ENCODE assay signal across 8 cellular contexts in genomic region chr12:91778938-91779400, GRCh38.
DNase-seq lines count a peak whose midpoint lies in the region; ATAC-seq, FAIRE-seq and TF ChIP-seq lines count a peak whose summit lies in the region.

No MANE protein-coding gene starts in this region.

- H4K20me1 ChIP-seq in H1 (replicated peaks in 1 of 2; ENCODE audit: control insufficient read depth in 1 of 2, insufficient read depth in 2 of 2, low read length in 2 of 2) = no peaks in the 10 kb centered on the region

- H3K27me3 Mint-ChIP-seq in CD8-positive, alpha-beta T cell (ENCODE audit: low read depth) = no peaks in the 10 kb centered on the region
- H3K27me3 Mint-ChIP-seq in activated CD4-positive, alpha-beta T cell treated with anti-CD3 and anti-CD28 coated beads for 36 hours = no peaks in the 10 kb centered on the region
- H3K27me3 Mint-ChIP-seq in osteocyte (ENCODE audit: unreplicated experiment) (no peaks in the 10 kb centered on the region), endodermal cell (ENCODE audit: insufficient read depth) (no peaks in the 10 kb centered on the region)

- no peak overlapping the region for H3K4ac ChIP-seq in H1 (replicated peaks; ENCODE audit: insufficient read length, low read depth, low read length)

- no peaks in the 10 kb centered on the region for H3K36me3 Mint-ChIP-seq in CD8-positive, alpha-beta T cell
- no peaks in the 10 kb centered on the region for H3K36me3 Mint-ChIP-seq in activated CD4-positive, alpha-beta T cell treated with anti-CD3 and anti-CD28 coated beads for 36 hours (ENCODE audit: low read depth)
- H3K36me3 Mint-ChIP-seq in osteocyte (ENCODE audit: unreplicated experiment) = no peaks in the 10 kb centered on the region
- no peaks in the 10 kb centered on the region for H3K36me3 Mint-ChIP-seq in endodermal cell (ENCODE audit: low read depth)

- no peaks in the 10 kb centered on the region for H3K9me3 Mint-ChIP-seq in CD8-positive, alpha-beta T cell
- H3K9me3 Mint-ChIP-seq in activated CD4-positive, alpha-beta T cell treated with anti-CD3 and anti-CD28 coated beads for 36 hours (ENCODE audit: low read depth) = peaks cover 4% of the 10 kb centered on the region
- no peaks in the 10 kb centered on the region for H3K9me3 Mint-ChIP-seq in osteocyte (ENCODE audit: unreplicated experiment)
- no peaks in the 10 kb centered on the region for H3K9me3 Mint-ChIP-seq in endodermal cell

- no peak overlapping the region for H3K23ac ChIP-seq in H1 (ENCODE audit: insufficient read length)

- no peak overlapping the region for H2BK120ac ChIP-seq in H1 (replicated peaks; ENCODE audit: low read depth, low read length)

- no peak overlapping the region for H2AFZ ChIP-seq in H1 (ENCODE audit: low read length)

- peak overlapping the region; percentile 92 for H3K27ac Mint-ChIP-seq in CD8-positive, alpha-beta T cell
- peak overlapping the region; percentile 81 for H3K27ac Mint-ChIP-seq in activated CD4-positive, alpha-beta T cell treated with anti-CD3 and anti-CD28 coated beads for 36 hours
- H3K27ac Mint-ChIP-seq in osteocyte (ENCODE audit: unreplicated experiment) (peak overlapping the region; percentile 55), endodermal cell (no peak overlapping the region)

- ATAC-seq in CD8-positive, alpha-beta T cell = peak; percentile 85
- ATAC-seq in GM21381 (IDR thresholded peaks at IDR 0.05; ENCODE audit: unreplicated experiment) = peak; percentile 96
- peak; percentile 91 for ATAC-seq in activated CD4-positive, alpha-beta T cell treated with anti-CD3 and anti-CD28 coated beads for 36 hours

- H3K4me2 ChIP-seq in H1 (ENCODE audit: insufficient read depth in 1 of 2, low read depth in 2 of 2, low read length in 2 of 2) = no peak overlapping the region

- WGBS in H1 (ENCODE audit: extremely low coverage in 1 of 2, insufficient coverage in 1 of 2, insufficient read length in 1 of 2, insufficient replicate concordance in 2 of 2, low coverage in 1 of 2, low lambda C conversion rate in 2 of 2, missing lambda C conversion rate in 1 of 2), 2 experiments = 91% methylated on average over 6 of the region's 6 CpGs; no CpG with 5 or more reads in 1 of the 2 experiments
- 82 to 87% methylated on average over 5 to 6 of the region's 6 CpGs for WGBS in endodermal cell (ENCODE audit: insufficient coverage in 1 of 2, insufficient read length in 1 of 2), 2 experiments

- POLR2A ChIA-PET in CD8-positive, alpha-beta T cell (lab: Charles Lee) = interaction anchor here (1.0 to 2.2 kb wide), 8 partner anchors 9 to 368 kb away, joined by 3 to 15 read pairs (median 4); partner anchors contain the start of gene BTG1
- POLR2A ChIA-PET in activated CD4-positive, alpha-beta T cell treated with anti-CD3 and anti-CD28 coated beads for 36 hours (lab: Charles Lee) = interaction anchor here (0.7 kb wide), 1 partner anchor 392 kb away, joined by 3 read pairs; no protein-coding TSS in a partner anchor
- POLR2A ChIA-PET in H1 (lab: Charles Lee; ENCODE audit: partially characterized antibody) = no interaction called here

- H3K18ac ChIP-seq in H1 (ENCODE audit: extremely low read depth, low read length) = no peak overlapping the region

- no peak for TF ChIP-seq CTCF in CD8-positive, alpha-beta T cell (IDR thresholded peaks at IDR 0.05)
- no peak for TF ChIP-seq CTCF in H1 (IDR thresholded peaks at IDR 0.05; ENCODE audit: control extremely low read depth in 1 of 3, insufficient read depth in 1 of 3, low read depth in 1 of 3, low read length in 3 of 3)
- TF ChIP-seq CTCF in osteocyte (IDR thresholded peaks at IDR 0.05) = no peak
- TF ChIP-seq CTCF in endodermal cell (conservative IDR thresholded peaks at IDR 0.05) = no peak

- H3K27me3 ChIP-seq in CD8-positive, alpha-beta T cell (ENCODE audit: insufficient read depth, low read length) = no peaks in the 10 kb centered on the region
- H3K27me3 ChIP-seq in H1 (replicated peaks in 1 of 4; ENCODE audit: control insufficient read depth in 3 of 4, extremely low read depth in 1 of 4, insufficient read depth in 3 of 4, low read length in 3 of 4) = no peaks in the 10 kb centered on the region
- no peaks in the 10 kb centered on the region for H3K27me3 ChIP-seq in endodermal cell (ENCODE audit: control insufficient read depth, insufficient read depth, low read length, poor library complexity, severe bottlenecking)

- no peak for TF ChIP-seq EP300 in H1 (IDR thresholded peaks at IDR 0.05; ENCODE audit: borderline replicate concordance in 1 of 2, low read depth in 2 of 2, low read length in 2 of 2)

- no peaks in the 10 kb centered on the region for H3K9me3 ChIP-seq in CD8-positive, alpha-beta T cell (ENCODE audit: low read length)
- H3K9me3 ChIP-seq in H1 (ENCODE audit: insufficient read depth in 2 of 2, low read depth in 1 of 2, low read length in 1 of 2) = no peaks in the 10 kb centered on the region
- H3K9me3 ChIP-seq in endodermal cell (ENCODE audit: control insufficient read depth, low read length) = no peaks in the 10 kb centered on the region

- FAIRE-seq in H1 (lab: Jason Lieb, UNC) = no peak

- no peak overlapping the region for H3K56ac ChIP-seq in H1 (replicated peaks; ENCODE audit: insufficient read length, low read depth, low read length)

- CTCF ChIA-PET in CD8-positive, alpha-beta T cell (lab: Charles Lee) = interaction anchor here (0.6 to 1.4 kb wide), 6 partner anchors 33 to 213 kb away, joined by 3 to 4 read pairs (median 3); no protein-coding TSS in a partner anchor
- CTCF ChIA-PET in activated CD4-positive, alpha-beta T cell treated with anti-CD3 and anti-CD28 coated beads for 36 hours (lab: Charles Lee) = interaction anchor here (0.7 to 2.0 kb wide), 6 partner anchors 22 to 365 kb away, joined by 3 to 11 read pairs (median 4); no protein-coding TSS in a partner anchor
- CTCF ChIA-PET in H1 (lab: Charles Lee; ENCODE audit: partially characterized antibody) = interaction anchor here (1.2 kb wide), 1 partner anchor 201 kb away, joined by 3 read pairs; no protein-coding TSS in a partner anchor

- H2BK12ac ChIP-seq in H1 (ENCODE audit: low read depth, low read length) = no peak overlapping the region

- H3K4me3 Mint-ChIP-seq in CD8-positive, alpha-beta T cell = peak overlapping the region; percentile 71
- peak overlapping the region; percentile 46 for H3K4me3 Mint-ChIP-seq in activated CD4-positive, alpha-beta T cell treated with anti-CD3 and anti-CD28 coated beads for 36 hours
- H3K4me3 Mint-ChIP-seq in osteocyte (ENCODE audit: unreplicated experiment) (no peak overlapping the region), endodermal cell (no peak overlapping the region)

- peak in 6 of 7 experiments; percentile 0 to 55 (median 36) for DNase-seq in CD8-positive, alpha-beta T cell
- DNase-seq in HK-2 (ENCODE audit: unreplicated experiment) = peak; percentile 53
- DNase-seq in activated CD4-positive, alpha-beta T cell treated with anti-CD3 and anti-CD28 coated beads for 36 hours = peak; percentile 63
- no peak for DNase-seq in H1 (ENCODE audit: low read depth in 1 of 2, low spot score in 2 of 2)
- DNase-seq in osteocyte (ENCODE audit: extremely low spot score, unreplicated experiment) = no peak
- no peak for DNase-seq in NCI-H526 treated with DMSO at 0.1 percent for 48 hours (lab: John Stamatoyannopoulos, UW)
- no peak for DNase-seq in endodermal cell

- intact Hi-C loops in CD8-positive, alpha-beta T cell (cut with DNase I, micrococcal nuclease) = no loop called here
- intact Hi-C loops in activated CD4-positive, alpha-beta T cell treated with anti-CD3 and anti-CD28 coated beads for 36 hours (cut with DNase I, micrococcal nuclease) = loop anchor here (2.0 to 10.0 kb wide), 6 partner anchors 57 to 726 kb away; partner anchors contain the start of gene BTG1 (in 1 of the 2)

- no peak overlapping the region for H4K8ac ChIP-seq in H1 (ENCODE audit: extremely low read depth, insufficient read depth, low read length)

- H3K9ac ChIP-seq in H1 (replicated peaks in 1 of 4; ENCODE audit: extremely low read depth in 1 of 4, low read depth in 3 of 4, low read length in 3 of 4) = no peak overlapping the region
- no peak overlapping the region for H3K9ac ChIP-seq in endodermal cell (ENCODE audit: extremely low read depth, low read length, poor library complexity, severe bottlenecking)

- H3K79me2 ChIP-seq in H1 (ENCODE audit: control insufficient read depth in 1 of 2, insufficient read depth in 2 of 2, low read length in 2 of 2) = no peaks in the 10 kb centered on the region

- H3K4me3 ChIP-seq in CD8-positive, alpha-beta T cell (ENCODE audit: low read depth, low read length) = peak overlapping the region; percentile 18
- H3K4me3 ChIP-seq in H1 (ENCODE audit: extremely low read depth in 1 of 4, insufficient read depth in 2 of 4, low read depth in 3 of 4, low read length in 4 of 4) (no peak overlapping the region), endodermal cell (ENCODE audit: low read length) (no peak overlapping the region)

- peaks cover 28% of the 10 kb centered on the region for H3K4me1 ChIP-seq in CD8-positive, alpha-beta T cell (ENCODE audit: insufficient read depth, low read length)
- H3K4me1 ChIP-seq in H1 (replicated peaks in 1 of 4; ENCODE audit: control insufficient read depth in 3 of 4, insufficient read depth in 4 of 4, low read length in 3 of 4) (no peaks in the 10 kb centered on the region), endodermal cell (ENCODE audit: control insufficient read depth, insufficient read depth, low read length) (no peaks in the 10 kb centered on the region)

- H2BK20ac ChIP-seq in H1 (ENCODE audit: low read length) = no peak overlapping the region

- TF ChIP-seq POLR2A in H1 (IDR thresholded peaks at IDR 0.05; ENCODE audit: control extremely low read depth in 1 of 2, low read depth in 2 of 2, low read length in 2 of 2) = no peak

- H4K91ac ChIP-seq in H1 (replicated peaks; ENCODE audit: insufficient read length, low read length) = no peak overlapping the region

- H2BK5ac ChIP-seq in H1 (ENCODE audit: low read depth, low read length) = no peak overlapping the region

- H3K27ac ChIP-seq in CD8-positive, alpha-beta T cell (ENCODE audit: low read depth, low read length) = peak overlapping the region; percentile 54
- no peak overlapping the region for H3K27ac ChIP-seq in H1 (ENCODE audit: low read depth, low read length)
- no peak overlapping the region for H3K27ac ChIP-seq in endodermal cell (ENCODE audit: low read depth, low read length)

- no peak overlapping the region for H4K5ac ChIP-seq in H1 (ENCODE audit: insufficient read length, low read depth, low read length)

- no peak for TF ChIP-seq RAD21 in H1 (IDR thresholded peaks at IDR 0.05 in 1 of 2, conservative IDR thresholded peaks at IDR 0.05 in 1 of 2; ENCODE audit: low read depth in 2 of 2, low read length in 2 of 2)

- H3K79me1 ChIP-seq in H1 (ENCODE audit: low read depth, low read length) = no peaks in the 10 kb centered on the region

- no peaks in the 10 kb centered on the region for H3K36me3 ChIP-seq in CD8-positive, alpha-beta T cell (ENCODE audit: insufficient read depth, low read length)
- H3K36me3 ChIP-seq in H1 (ENCODE audit: control insufficient read depth in 2 of 4, insufficient read depth in 4 of 4, low read length in 3 of 4) (no peaks in the 10 kb centered on the region), endodermal cell (ENCODE audit: control insufficient read depth, insufficient read depth, low read length) (no peaks in the 10 kb centered on the region)

- H2BK15ac ChIP-seq in H1 (ENCODE audit: low read length) = no peak overlapping the region

- H3K23me2 ChIP-seq in H1 (ENCODE audit: low read depth, low read length) = no peaks in the 10 kb centered on the region

- H2AK5ac ChIP-seq in H1 (ENCODE audit: low read depth, low read length) = no peak overlapping the region

- no peak overlapping the region for H3K14ac ChIP-seq in H1 (ENCODE audit: insufficient read length)

- H3K4me1 Mint-ChIP-seq in CD8-positive, alpha-beta T cell (ENCODE audit: low read depth) = peaks cover 46% of the 10 kb centered on the region
- peaks cover 42% of the 10 kb centered on the region for H3K4me1 Mint-ChIP-seq in activated CD4-positive, alpha-beta T cell treated with anti-CD3 and anti-CD28 coated beads for 36 hours
- H3K4me1 Mint-ChIP-seq in osteocyte (ENCODE audit: unreplicated experiment) = peaks cover 21% of the 10 kb centered on the region
- no peaks in the 10 kb centered on the region for H3K4me1 Mint-ChIP-seq in endodermal cell

Comparison
In these comparisons a context has a peak if more than half of its experiments do, and no peak if none do; other contexts are left out.
1. DNase-seq: peak in CD8-positive, alpha-beta T cell (6 of 7), HK-2 (single experiment) and activated CD4-positive, alpha-beta T cell treated with anti-CD3 and anti-CD28 coated beads for 36 hours (single experiment); none in H1 (0 of 2), osteocyte (single experiment), NCI-H526 treated with DMSO at 0.1 percent for 48 hours (single experiment) and endodermal cell (single experiment).
2. H3K4me3 Mint-ChIP-seq: peak in CD8-positive, alpha-beta T cell (single experiment) and activated CD4-positive, alpha-beta T cell treated with anti-CD3 and anti-CD28 coated beads for 36 hours (single experiment); none in osteocyte (single experiment) and endodermal cell (single experiment).
3. intact Hi-C loops: an anchor here in activated CD4-positive, alpha-beta T cell treated with anti-CD3 and anti-CD28 coated beads for 36 hours (2.0 to 10.0 kb wide); none called in CD8-positive, alpha-beta T cell.
4. Peak in every context shown above with its lines, with median percentiles within 50 percentile points of each other: ATAC-seq.